ENCODE assay signal across 7 cellular contexts in genomic region chr10:42367532-42368230, GRCh38.
DNase-seq lines count a peak whose midpoint lies in the region; ATAC-seq and TF ChIP-seq lines count a peak whose summit lies in the region.

No MANE protein-coding gene starts in this region.

- DNase-seq in OCI-M2 (lab: John Stamatoyannopoulos, UW; ENCODE audit: unreplicated experiment), result peak; percentile 85
- DNase-seq in left lung, result peak; percentile 78 to 86
- DNase-seq in stimulated activated CD8-positive, alpha-beta memory T cell treated with anti-CD3 and anti-CD28 coated beads, Interleukin-7, amount 100 ng/mL, for 48 hours (ENCODE audit: extremely low read depth in 1 of 2, low read depth in 1 of 2), result peak; percentile 2 to 3

- peak overlapping the region; percentile 75 for H3K4me3 Mint-ChIP-seq in dendritic cell treated with granulocyte-macrophage colony-stimulating factor and Interleukin-4, amounts not matched to agents 40 ng/mL and 50 ng/mL, for 4 days

- intact Hi-C loops in dendritic cell treated with granulocyte-macrophage colony-stimulating factor and Interleukin-4, amounts not matched to agents 40 ng/mL and 50 ng/mL, for 4 days (cut with micrococcal nuclease), result no loop called here
- intact Hi-C loops in left lung (cut with DNase I), result no loop called here

- peak; percentile 99 for ATAC-seq in GM18498 (IDR thresholded peaks at IDR 0.05; ENCODE audit: unreplicated experiment)
- peak; percentile 99 for ATAC-seq in HG02870 (IDR thresholded peaks at IDR 0.05; ENCODE audit: unreplicated experiment)
- peak; percentile 100 for ATAC-seq in left lung
- ATAC-seq in HG03280 (IDR thresholded peaks at IDR 0.05; ENCODE audit: unreplicated experiment), result no peak

- peaks cover 10% of the 10 kb centered on the region for H3K36me3 Mint-ChIP-seq in dendritic cell treated with granulocyte-macrophage colony-stimulating factor and Interleukin-4, amounts not matched to agents 40 ng/mL and 50 ng/mL, for 4 days (ENCODE audit: low read depth)

- H3K27me3 Mint-ChIP-seq in dendritic cell treated with granulocyte-macrophage colony-stimulating factor and Interleukin-4, amounts not matched to agents 40 ng/mL and 50 ng/mL, for 4 days, result peaks cover 5% of the 10 kb centered on the region

- H3K9me3 Mint-ChIP-seq in dendritic cell treated with granulocyte-macrophage colony-stimulating factor and Interleukin-4, amounts not matched to agents 40 ng/mL and 50 ng/mL, for 4 days, result peaks cover 59% of the 10 kb centered on the region

- H3K36me3 ChIP-seq in left lung, result no peaks in the 10 kb centered on the region

- H3K27ac Mint-ChIP-seq in dendritic cell treated with granulocyte-macrophage colony-stimulating factor and Interleukin-4, amounts not matched to agents 40 ng/mL and 50 ng/mL, for 4 days, result peak overlapping the region; percentile 54

- H3K4me1 ChIP-seq in left lung, result no peaks in the 10 kb centered on the region

- H3K4me3 ChIP-seq in left lung, result peak overlapping the region; percentile 44 to 56

- H3K27me3 ChIP-seq in left lung, result peaks cover 0 to 11% of the 10 kb centered on the region in 2 donors

- no peak for TF ChIP-seq CTCF in left lung (IDR thresholded peaks at IDR 0.05)

- H3K27ac ChIP-seq in left lung, result peak overlapping the region in 1 of 2 donors; percentile 39

- peaks cover 12% of the 10 kb centered on the region for H3K4me1 Mint-ChIP-seq in dendritic cell treated with granulocyte-macrophage colony-stimulating factor and Interleukin-4, amounts not matched to agents 40 ng/mL and 50 ng/mL, for 4 days (ENCODE audit: low read depth)

- H3K9me3 ChIP-seq in left lung, result peaks cover 0 to 44% of the 10 kb centered on the region in 2 donors

Comparison
In these comparisons a context has a peak if more than half of its experiments do, and no peak if none do; other contexts are left out.
1. DNase-seq: peak in every context shown above with its lines; median percentile 85 in OCI-M2; 82 in left lung; 2 in stimulated activated CD8-positive, alpha-beta memory T cell treated with anti-CD3 and anti-CD28 coated beads, Interleukin-7, amount 100 ng/mL, for 48 hours.